ENCODE assay signal across 15 cellular contexts in the genomic region with DNA sequence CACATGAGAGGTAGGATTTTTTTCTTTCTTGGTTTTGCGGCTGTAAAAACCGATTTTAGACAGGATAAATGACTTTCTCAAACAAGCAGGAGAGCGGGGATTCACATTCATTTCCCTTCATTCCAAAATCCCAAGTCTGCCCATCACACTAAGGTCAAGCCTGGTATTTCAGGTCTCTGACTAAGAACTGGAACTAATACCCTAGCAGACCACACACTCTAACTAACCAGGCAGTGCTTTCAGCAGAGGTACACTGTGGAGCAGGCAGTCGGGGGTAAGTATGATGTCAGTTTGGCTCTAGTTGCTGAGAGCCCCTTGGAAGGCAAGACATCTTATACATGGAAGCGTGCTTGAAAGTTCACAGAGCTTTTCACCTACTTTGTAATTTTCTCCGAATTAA.
A peak's percentile ranks its signal among the peaks of the same experiment; 100 is the strongest.
DNase-seq lines count a peak whose midpoint lies in the region; TF ChIP-seq lines count a peak whose summit lies in the region.
"Had no signal": no experiment of that assay in that cellular context is flagged by ENCODE, and none has a peak within 500 bp of the region (broad histone marks: within the 10 kb centered on the region; RNA-seq: fewer than 3 reads in every experiment).

No MANE protein-coding gene starts in this region.

- H3K4me3 ChIP-seq in HEK293 (ENCODE audit: low read depth, low read length), result no peak overlapping the region
- H3K4me3 ChIP-seq in WERI-Rb-1 (ENCODE audit: low read depth, low read length), result no peak overlapping the region
- no peak overlapping the region for H3K4me3 ChIP-seq in astrocyte of the spinal cord (ENCODE audit: low read depth, low read length)
- no peak overlapping the region for H3K4me3 ChIP-seq in ascending aorta
- H3K4me3 ChIP-seq: BLaER1 treated with 17β-estradiol and CSF1 and Interleukin-3, amounts not matched to agents 10 nM and 100 nM; GM12878; GM23248; K562 had no signal

- H3K27ac ChIP-seq in HEK293 (ENCODE audit: extremely low read depth, low read depth, low read length) (no peak overlapping the region), WERI-Rb-1 (no peak overlapping the region), ascending aorta (no peak overlapping the region)
- H3K27ac ChIP-seq: BLaER1 treated with 17β-estradiol and CSF1 and Interleukin-3, amounts not matched to agents 10 nM and 100 nM; GM23248 had no signal

- intact Hi-C loops in ascending aorta (cut with DNase I), result no loop called here

- H3K36me3 ChIP-seq in HEK293 (ENCODE audit: control insufficient read depth in 2 of 2, insufficient read depth in 1 of 2, low read length in 2 of 2), result no peaks in the 10 kb centered on the region
- no peaks in the 10 kb centered on the region for H3K36me3 ChIP-seq in WERI-Rb-1
- H3K36me3 ChIP-seq in ascending aorta, result no peaks in the 10 kb centered on the region
- H3K36me3 ChIP-seq: BLaER1 treated with 17β-estradiol and CSF1 and Interleukin-3, amounts not matched to agents 10 nM and 100 nM had no signal

- H3K9me3 ChIP-seq in HEK293 (ENCODE audit: control insufficient read depth, insufficient read depth, low read depth, low read length), result no peaks in the 10 kb centered on the region
- no peaks in the 10 kb centered on the region for H3K9me3 ChIP-seq in WERI-Rb-1 (ENCODE audit: severe bottlenecking)
- no peaks in the 10 kb centered on the region for H3K9me3 ChIP-seq in ascending aorta

- H3K4me1 ChIP-seq in HEK293 (ENCODE audit: control insufficient read depth, insufficient read depth, low read length) (peaks cover 11% of the 10 kb centered on the region), ascending aorta (no peaks in the 10 kb centered on the region)
- H3K4me1 ChIP-seq: BLaER1 treated with 17β-estradiol and CSF1 and Interleukin-3, amounts not matched to agents 10 nM and 100 nM had no signal

- in situ Hi-C loops in astrocyte of the spinal cord (cut with HindIII; ENCODE audit: low sequenced_read_pairs) (no loop called here), KBM-7 (cut with MboI; ENCODE audit: low pct_unique_long_range_greater_than_20kb, low sequenced_read_pairs) (no loop called here)

- H3K27me3 ChIP-seq in WERI-Rb-1 (ENCODE audit: insufficient read depth, low read depth, severe bottlenecking) (no peaks in the 10 kb centered on the region), ascending aorta (no peaks in the 10 kb centered on the region)
- H3K27me3 ChIP-seq: BLaER1 treated with 17β-estradiol and CSF1 and Interleukin-3, amounts not matched to agents 10 nM and 100 nM had no signal

- DNase-seq in WERI-Rb-1, result peak; percentile 67
- DNase-seq in astrocyte of the spinal cord (ENCODE audit: low read depth, low spot score), result peak; percentile 1
- no peak for DNase-seq in KBM-7
- DNase-seq in activated CD4-positive, alpha-beta T cell treated with anti-CD3 and anti-CD28 coated beads, Interleukin-2, amount 50 U/mL, for 1 hour, result no peak
- DNase-seq in NCI-H2196 (lab: John Stamatoyannopoulos, UW; ENCODE audit: unreplicated experiment), result no peak
- no peak for DNase-seq in ascending aorta (ENCODE audit: low spot score in 2 of 2)
- DNase-seq: ACHN; CD4-positive, CD25-positive, alpha-beta regulatory T cell; DMS53; GM23248; H9 had no signal

- POLR2A ChIA-PET in HEK293 (lab: Yijun Ruan, JAX), result no interaction called here

- TF ChIP-seq CTCF in HEK293 (tag by site-specific recombination; IDR thresholded peaks at IDR 0.05) (no peak), WERI-Rb-1 (IDR thresholded peaks at IDR 0.05; ENCODE audit: low read depth, low read length) (no peak), astrocyte of the spinal cord (IDR thresholded peaks at IDR 0.05; ENCODE audit: low read depth, low read length) (no peak), ascending aorta (IDR thresholded peaks at IDR 0.05) (no peak)

- CTCF ChIA-PET in HEK293 (lab: Yijun Ruan, JAX), result no interaction called here

TF ChIP-seq in HEK293, 187 proteins besides CTCF, POLR2A, EP300 and RAD21:
- 0 out of 2 replicates have a peak, but pooled peaks have one; percentile 7 for TF ChIP-seq GLIS1 (tag by site-specific recombination; IDR thresholded peaks at IDR 0.05)
- TF ChIP-seq, protein P1, sequence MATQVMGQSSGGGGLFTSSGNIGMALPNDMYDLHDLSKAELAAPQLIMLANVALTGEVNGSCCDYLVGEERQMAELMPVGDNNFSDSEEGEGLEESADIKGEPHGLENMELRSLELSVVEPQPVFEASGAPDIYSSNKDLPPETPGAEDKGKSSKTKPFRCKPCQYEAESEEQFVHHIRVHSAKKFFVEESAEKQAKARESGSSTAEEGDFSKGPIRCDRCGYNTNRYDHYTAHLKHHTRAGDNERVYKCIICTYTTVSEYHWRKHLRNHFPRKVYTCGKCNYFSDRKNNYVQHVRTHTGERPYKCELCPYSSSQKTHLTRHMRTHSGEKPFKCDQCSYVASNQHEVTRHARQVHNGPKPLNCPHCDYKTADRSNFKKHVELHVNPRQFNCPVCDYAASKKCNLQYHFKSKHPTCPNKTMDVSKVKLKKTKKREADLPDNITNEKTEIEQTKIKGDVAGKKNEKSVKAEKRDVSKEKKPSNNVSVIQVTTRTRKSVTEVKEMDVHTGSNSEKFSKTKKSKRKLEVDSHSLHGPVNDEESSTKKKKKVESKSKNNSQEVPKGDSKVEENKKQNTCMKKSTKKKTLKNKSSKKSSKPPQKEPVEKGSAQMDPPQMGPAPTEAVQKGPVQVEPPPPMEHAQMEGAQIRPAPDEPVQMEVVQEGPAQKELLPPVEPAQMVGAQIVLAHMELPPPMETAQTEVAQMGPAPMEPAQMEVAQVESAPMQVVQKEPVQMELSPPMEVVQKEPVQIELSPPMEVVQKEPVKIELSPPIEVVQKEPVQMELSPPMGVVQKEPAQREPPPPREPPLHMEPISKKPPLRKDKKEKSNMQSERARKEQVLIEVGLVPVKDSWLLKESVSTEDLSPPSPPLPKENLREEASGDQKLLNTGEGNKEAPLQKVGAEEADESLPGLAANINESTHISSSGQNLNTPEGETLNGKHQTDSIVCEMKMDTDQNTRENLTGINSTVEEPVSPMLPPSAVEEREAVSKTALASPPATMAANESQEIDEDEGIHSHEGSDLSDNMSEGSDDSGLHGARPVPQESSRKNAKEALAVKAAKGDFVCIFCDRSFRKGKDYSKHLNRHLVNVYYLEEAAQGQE (tag by site-specific recombination; IDR thresholded peaks at IDR 0.05), result no peak

Comparison
In these comparisons a context has a peak if more than half of its experiments do, and no peak if none do; other contexts are left out.
1. DNase-seq: peak in WERI-Rb-1 (single experiment) and astrocyte of the spinal cord (single experiment); none in KBM-7 (single experiment), activated CD4-positive, alpha-beta T cell treated with anti-CD3 and anti-CD28 coated beads, Interleukin-2, amount 50 U/mL, for 1 hour (single experiment), NCI-H2196 (single experiment) and ascending aorta (0 of 2).